In the genomic region with DNA sequence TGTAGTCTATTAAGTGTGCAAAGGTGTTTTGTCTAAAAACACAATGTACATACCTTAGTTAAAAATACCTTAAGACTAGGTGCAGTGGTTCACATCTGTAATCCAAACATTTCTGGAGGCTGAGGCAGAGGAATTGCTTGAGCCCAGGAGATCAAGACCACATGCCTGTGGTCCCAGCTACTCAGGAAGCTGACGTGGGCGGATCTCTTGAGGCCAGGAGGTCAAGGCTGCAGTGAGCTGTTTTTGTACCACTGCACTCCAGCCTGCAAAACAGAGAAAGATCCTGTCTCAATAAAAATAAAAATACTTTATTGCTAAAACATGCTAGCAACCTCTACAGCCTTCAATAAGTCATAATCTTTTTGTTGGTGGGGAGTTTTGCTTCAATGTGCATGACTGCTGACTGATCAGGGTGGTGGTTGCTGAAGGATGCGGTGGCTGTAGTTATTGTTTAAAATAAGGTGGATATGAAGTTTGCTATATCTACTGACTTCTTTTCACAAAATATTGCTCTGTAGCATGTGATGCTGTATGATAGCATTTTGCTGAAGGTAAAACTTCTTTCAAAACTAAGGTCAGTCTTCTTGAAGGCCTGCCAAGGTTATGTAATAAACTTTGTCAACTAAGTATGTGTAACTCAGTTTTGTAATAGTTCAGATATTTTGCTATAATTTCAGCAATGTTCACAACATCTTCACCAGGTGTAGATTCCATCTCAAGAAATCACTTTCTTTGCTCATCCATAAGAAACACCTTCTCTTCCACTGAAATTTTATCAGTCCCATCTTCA, we compare ENCODE assay signal across 25 cellular contexts.
DNase-seq lines count a peak whose midpoint lies in the region; TF ChIP-seq lines count a peak whose summit lies in the region.
"Had no signal": no experiment of that assay in that cellular context is flagged by ENCODE, and none has a peak within 500 bp of the region (broad histone marks: within the 10 kb centered on the region; RNA-seq: fewer than 3 reads in every experiment).

No MANE protein-coding gene starts in this region.

- no peaks in the 10 kb centered on the region for H3K9me3 Mint-ChIP-seq in MCF 10A (ENCODE audit: unreplicated experiment)

- TF ChIP-seq CTCF in MCF 10A (IDR thresholded peaks at IDR 0.05; ENCODE audit: unreplicated experiment), result no peak
- TF ChIP-seq CTCF in breast epithelium (IDR thresholded peaks at IDR 0.05), result no peak
- no peak for TF ChIP-seq CTCF in fibroblast of the aortic adventitia (IDR thresholded peaks at IDR 0.05; ENCODE audit: insufficient read depth, low read length)
- TF ChIP-seq CTCF in left ventricle myocardium inferior (IDR thresholded peaks at IDR 0.05; ENCODE audit: borderline replicate concordance), result no peak

- H3K4me3 ChIP-seq in breast epithelium (no peak overlapping the region), fibroblast of the aortic adventitia (ENCODE audit: low read depth, low read length) (no peak overlapping the region), left ventricle myocardium inferior (no peak overlapping the region)
- H3K4me3 ChIP-seq: BLaER1, esophagus muscularis mucosa, hepatocyte, tibial artery had no signal

- no peak overlapping the region for H3K4me3 Mint-ChIP-seq in MCF 10A (ENCODE audit: unreplicated experiment)
- H3K4me3 Mint-ChIP-seq: activated CD4-positive, alpha-beta memory T cell treated with anti-CD3 and anti-CD28 coated beads, Interleukin-2, amount 10 ng/mL, durations not matched to agents 7 days and 5 days; activated naive CD8-positive, alpha-beta T cell; activated T-cell treated with anti-CD3 and anti-CD28 coated beads, Interleukin-2, amount 50 U/mL, for 24 hours; mesothelial cell of epicardium; neural crest cell; T-cell had no signal

- no peaks in the 10 kb centered on the region for H3K4me1 Mint-ChIP-seq in MCF 10A (ENCODE audit: insufficient read depth, unreplicated experiment)
- H3K4me1 Mint-ChIP-seq: activated CD4-positive, alpha-beta memory T cell treated with anti-CD3 and anti-CD28 coated beads, Interleukin-2, amount 10 ng/mL, durations not matched to agents 7 days and 5 days; T-cell had no signal

- DNase-seq in MCF 10A (ENCODE audit: unreplicated experiment) (peak; percentile 55), breast epithelium (ENCODE audit: low spot score in 2 of 2) (no peak), amniotic stem cell (lab: John Stamatoyannopoulos, UW) (peak; percentile 8), fibroblast of the aortic adventitia (ENCODE audit: low read depth) (peak; percentile 19), smooth muscle cell of the brain vasculature (ENCODE audit: low read depth, low spot score) (peak; percentile 47), left ventricle myocardium inferior (no peak), HuH-7 (ENCODE audit: low spot score) (no peak), cardiac septum (ENCODE audit: low spot score) (no peak)
- DNase-seq: 8988T; activated CD4-positive, alpha-beta memory T cell treated with anti-CD3 and anti-CD28 coated beads, Interleukin-2, amount 10 ng/mL, durations not matched to agents 7 days and 5 days; activated T-cell treated with anti-CD3 and anti-CD28 coated beads, Interleukin-2, amount 50 U/mL, for 24 hours; central memory CD4-positive, alpha-beta T cell; effector CD4-positive, alpha-beta T cell; kidney; NCI-H2029; Right ventricle myocardium superior; stimulated activated naive CD4-positive, alpha-beta T cell; T-cell; tibial artery had no signal

- intact Hi-C loops in MCF 10A (cut with micrococcal nuclease), result no loop called here
- intact Hi-C loops in breast epithelium (cut with DNase I; ENCODE audit: low total_unique reads), result loop anchor here (10.0 kb wide), 1 partner anchor 355 kb away; no protein-coding TSS in a partner anchor
- intact Hi-C loops in left ventricle myocardium inferior (cut with micrococcal nuclease), result no loop called here
- intact Hi-C loops in cardiac septum (cut with DNase I), result no loop called here

- POLR2A ChIA-PET in MCF 10A (lab: Yijun Ruan, JAX), result no interaction called here

- no peaks in the 10 kb centered on the region for H3K36me3 Mint-ChIP-seq in MCF 10A (ENCODE audit: insufficient read depth, unreplicated experiment)
- H3K36me3 Mint-ChIP-seq: activated naive CD8-positive, alpha-beta T cell; T-cell had no signal

- H3K4me1 ChIP-seq in breast epithelium (no peaks in the 10 kb centered on the region), left ventricle myocardium inferior (no peaks in the 10 kb centered on the region)
- H3K4me1 ChIP-seq: BLaER1, esophagus muscularis mucosa, tibial artery had no signal

- H3K27me3 ChIP-seq in breast epithelium (no peaks in the 10 kb centered on the region), left ventricle myocardium inferior (ENCODE audit: low read depth) (no peaks in the 10 kb centered on the region)
- H3K27me3 ChIP-seq: BLaER1, esophagus muscularis mucosa, hepatocyte, tibial artery had no signal

- no peaks in the 10 kb centered on the region for H3K27me3 Mint-ChIP-seq in MCF 10A (ENCODE audit: insufficient read depth, unreplicated experiment)
- H3K27me3 Mint-ChIP-seq: activated CD4-positive, alpha-beta memory T cell treated with anti-CD3 and anti-CD28 coated beads, Interleukin-2, amount 10 ng/mL, durations not matched to agents 7 days and 5 days; activated naive CD8-positive, alpha-beta T cell; activated T-cell treated with anti-CD3 and anti-CD28 coated beads, Interleukin-2, amount 50 U/mL, for 24 hours; T-cell had no signal

- H3K27ac ChIP-seq in breast epithelium (no peak overlapping the region), left ventricle myocardium inferior (replicated peaks) (no peak overlapping the region)
- H3K27ac ChIP-seq: BLaER1, esophagus muscularis mucosa, hepatocyte, tibial artery had no signal

- no peak for TF ChIP-seq POLR2A in breast epithelium (IDR thresholded peaks at IDR 0.05)

- CTCF ChIA-PET in MCF 10A (lab: Yijun Ruan, JAX), result interaction anchor here (0.6 to 0.8 kb wide), 2 partner anchors 36 to 45 kb away, joined by 3 to 4 read pairs; no protein-coding TSS in a partner anchor

- no TSS peak for BruUV-seq in MCF 10A (replicated peaks; lab: Mats Ljungman, UMichigan)

- no peak overlapping the region for H3K27ac Mint-ChIP-seq in MCF 10A (ENCODE audit: low read depth, unreplicated experiment)
- H3K27ac Mint-ChIP-seq: activated CD4-positive, alpha-beta memory T cell treated with anti-CD3 and anti-CD28 coated beads, Interleukin-2, amount 10 ng/mL, durations not matched to agents 7 days and 5 days; activated naive CD8-positive, alpha-beta T cell; activated T-cell treated with anti-CD3 and anti-CD28 coated beads, Interleukin-2, amount 50 U/mL, for 24 hours; mesothelial cell of epicardium; T-cell had no signal

- H3K36me3 ChIP-seq in breast epithelium (no peaks in the 10 kb centered on the region), left ventricle myocardium inferior (no peaks in the 10 kb centered on the region)
- H3K36me3 ChIP-seq: BLaER1, esophagus muscularis mucosa, tibial artery had no signal

- H3K9me3 ChIP-seq in breast epithelium (peaks cover 5 to 21% of the 10 kb centered on the region in 2 donors), left ventricle myocardium inferior (replicated peaks) (peaks cover 31% of the 10 kb centered on the region)

Comparison
In these comparisons a context has a peak if more than half of its experiments do, and no peak if none do; other contexts are left out.
1. DNase-seq: peak in MCF 10A (single experiment), amniotic stem cell (single experiment), fibroblast of the aortic adventitia (single experiment) and smooth muscle cell of the brain vasculature (single experiment); none in breast epithelium (0 of 2), left ventricle myocardium inferior (single experiment), HuH-7 (single experiment) and cardiac septum (single experiment).